Comparison of ENCODE assay signal across 9 cellular contexts in the genomic region with DNA sequence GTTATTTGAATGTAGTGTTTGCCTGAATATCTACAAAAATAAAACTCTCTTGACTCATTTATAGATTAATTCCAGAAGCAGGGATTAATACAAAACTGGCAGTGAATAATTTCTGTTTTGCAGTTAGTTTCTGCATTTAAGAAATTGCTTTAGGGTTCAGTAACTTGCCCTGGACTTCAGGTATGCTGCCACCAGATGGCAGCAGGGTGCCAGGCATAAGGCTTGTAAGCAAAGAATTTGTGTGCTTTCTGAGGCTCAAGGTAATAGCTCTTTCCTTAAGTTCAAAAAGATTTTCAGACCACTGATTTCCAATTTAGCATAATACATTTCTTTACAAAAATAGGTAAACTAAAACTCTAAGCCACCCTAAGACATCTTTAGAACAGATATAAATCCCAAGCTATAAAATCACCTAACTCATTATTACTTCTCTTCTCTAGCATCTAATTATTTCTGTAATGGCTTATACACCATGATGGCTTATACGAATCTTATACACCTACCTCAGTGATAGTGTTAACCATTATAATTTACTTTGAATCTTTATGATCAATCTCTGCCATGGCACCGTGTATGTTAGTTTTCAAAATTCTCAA.
DNase-seq lines count a peak whose midpoint lies in the region; ATAC-seq and TF ChIP-seq lines count a peak whose summit lies in the region.
"Had no signal": no experiment of that assay in that cellular context is flagged by ENCODE, and none has a peak within 500 bp of the region (broad histone marks: within the 10 kb centered on the region; RNA-seq: fewer than 3 reads in every experiment).

No MANE protein-coding gene starts in this region.

- DNase-seq in NCI-H146 (lab: John Stamatoyannopoulos, UW) (peak; percentile 33), NCI-H146 treated with DMSO at 0.1 percent for 48 hours (lab: John Stamatoyannopoulos, UW; ENCODE audit: unreplicated experiment) (no peak), NCI-H2196 (lab: John Stamatoyannopoulos, UW; ENCODE audit: unreplicated experiment) (peak; percentile 50), epidermal melanocyte (ENCODE audit: insufficient read length, low spot score) (peak; percentile 66), myocyte (ENCODE audit: low read depth) (peak; percentile 72), testis (peak; percentile 85)
- peak; percentile 67 for DNase-seq in activated CD4-positive, alpha-beta T cell treated with anti-CD3 and anti-CD28 coated beads for 48 hours

- H3K27me3 ChIP-seq in testis = no peaks in the 10 kb centered on the region
- H3K27me3 ChIP-seq: BLaER1 treated with 17β-estradiol and CSF1 and Interleukin-3, amounts not matched to agents 10 nM and 100 nM had no signal

- peak; percentile 89 for ATAC-seq in HG02885 (IDR thresholded peaks at IDR 0.05; ENCODE audit: poor library complexity, unreplicated experiment)

- H3K4me3 ChIP-seq in testis = no peak overlapping the region
- H3K4me3 ChIP-seq: BLaER1 treated with 17β-estradiol and CSF1 and Interleukin-3, amounts not matched to agents 10 nM and 100 nM had no signal

- TF ChIP-seq CTCF in testis (IDR thresholded peaks at IDR 0.05) = peak; percentile 71 to 83 (median 76)

- H3K36me3 ChIP-seq in testis (ENCODE audit: low read depth, missing control alignments) = no peaks in the 10 kb centered on the region

- intact Hi-C loops in testis (cut with DNase I; ENCODE audit: low total_unique reads) = no loop called here

- TF ChIP-seq POLR2A in testis (IDR thresholded peaks at IDR 0.05) = no peak

- no peak overlapping the region for H3K27ac ChIP-seq in testis
- H3K27ac ChIP-seq: BLaER1 treated with 17β-estradiol and CSF1 and Interleukin-3, amounts not matched to agents 10 nM and 100 nM had no signal

- WGBS in testis, 2 donors = 71 to 78% methylated on average over 2 of the region's 2 CpGs

- no peaks in the 10 kb centered on the region for H3K9me3 ChIP-seq in testis

- no peaks in the 10 kb centered on the region for H3K4me1 ChIP-seq in testis
